In the genomic region with DNA sequence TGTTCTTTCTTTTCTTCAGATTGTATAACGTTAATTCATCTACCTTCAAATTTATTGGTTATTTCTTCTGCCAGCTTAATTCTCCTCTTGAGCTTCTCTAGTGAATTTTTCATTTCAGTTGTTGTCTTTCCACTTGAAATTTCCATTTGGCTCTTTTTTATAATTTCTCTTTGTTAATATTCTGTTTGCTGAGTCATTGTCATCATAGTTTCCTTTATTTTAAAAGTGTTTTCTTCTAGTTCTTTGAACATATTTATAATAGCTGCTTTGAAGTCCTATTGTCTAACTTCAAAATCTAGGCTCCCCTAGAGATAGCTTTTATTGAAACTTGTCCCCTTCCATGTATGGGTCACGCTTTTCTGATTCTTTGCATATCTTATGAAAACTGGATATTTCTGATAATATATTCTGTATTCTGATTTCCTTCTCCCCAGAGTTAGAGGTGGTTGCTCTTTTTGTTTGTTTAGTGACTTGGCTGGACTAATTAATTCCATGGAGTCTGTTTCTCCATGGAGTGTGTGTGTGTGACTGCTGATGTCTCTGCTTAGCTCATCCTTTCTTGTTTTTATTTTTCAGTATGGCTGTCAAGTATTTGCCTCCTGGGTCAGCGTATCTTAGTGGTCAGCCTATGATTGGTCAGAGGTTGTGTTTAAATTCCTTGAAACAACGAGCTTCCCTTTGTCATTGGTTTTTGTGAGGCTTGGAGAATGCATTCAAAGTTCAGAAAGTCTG, we compare ENCODE assay signal across 1 cellular context.
TF ChIP-seq lines count a peak whose summit lies in the region.

No MANE protein-coding gene starts in this region.

TF ChIP-seq in GM23338, 12 proteins besides CTCF, POLR2A, EP300 and RAD21 (continued from another document):
- TF ChIP-seq, protein P1, sequence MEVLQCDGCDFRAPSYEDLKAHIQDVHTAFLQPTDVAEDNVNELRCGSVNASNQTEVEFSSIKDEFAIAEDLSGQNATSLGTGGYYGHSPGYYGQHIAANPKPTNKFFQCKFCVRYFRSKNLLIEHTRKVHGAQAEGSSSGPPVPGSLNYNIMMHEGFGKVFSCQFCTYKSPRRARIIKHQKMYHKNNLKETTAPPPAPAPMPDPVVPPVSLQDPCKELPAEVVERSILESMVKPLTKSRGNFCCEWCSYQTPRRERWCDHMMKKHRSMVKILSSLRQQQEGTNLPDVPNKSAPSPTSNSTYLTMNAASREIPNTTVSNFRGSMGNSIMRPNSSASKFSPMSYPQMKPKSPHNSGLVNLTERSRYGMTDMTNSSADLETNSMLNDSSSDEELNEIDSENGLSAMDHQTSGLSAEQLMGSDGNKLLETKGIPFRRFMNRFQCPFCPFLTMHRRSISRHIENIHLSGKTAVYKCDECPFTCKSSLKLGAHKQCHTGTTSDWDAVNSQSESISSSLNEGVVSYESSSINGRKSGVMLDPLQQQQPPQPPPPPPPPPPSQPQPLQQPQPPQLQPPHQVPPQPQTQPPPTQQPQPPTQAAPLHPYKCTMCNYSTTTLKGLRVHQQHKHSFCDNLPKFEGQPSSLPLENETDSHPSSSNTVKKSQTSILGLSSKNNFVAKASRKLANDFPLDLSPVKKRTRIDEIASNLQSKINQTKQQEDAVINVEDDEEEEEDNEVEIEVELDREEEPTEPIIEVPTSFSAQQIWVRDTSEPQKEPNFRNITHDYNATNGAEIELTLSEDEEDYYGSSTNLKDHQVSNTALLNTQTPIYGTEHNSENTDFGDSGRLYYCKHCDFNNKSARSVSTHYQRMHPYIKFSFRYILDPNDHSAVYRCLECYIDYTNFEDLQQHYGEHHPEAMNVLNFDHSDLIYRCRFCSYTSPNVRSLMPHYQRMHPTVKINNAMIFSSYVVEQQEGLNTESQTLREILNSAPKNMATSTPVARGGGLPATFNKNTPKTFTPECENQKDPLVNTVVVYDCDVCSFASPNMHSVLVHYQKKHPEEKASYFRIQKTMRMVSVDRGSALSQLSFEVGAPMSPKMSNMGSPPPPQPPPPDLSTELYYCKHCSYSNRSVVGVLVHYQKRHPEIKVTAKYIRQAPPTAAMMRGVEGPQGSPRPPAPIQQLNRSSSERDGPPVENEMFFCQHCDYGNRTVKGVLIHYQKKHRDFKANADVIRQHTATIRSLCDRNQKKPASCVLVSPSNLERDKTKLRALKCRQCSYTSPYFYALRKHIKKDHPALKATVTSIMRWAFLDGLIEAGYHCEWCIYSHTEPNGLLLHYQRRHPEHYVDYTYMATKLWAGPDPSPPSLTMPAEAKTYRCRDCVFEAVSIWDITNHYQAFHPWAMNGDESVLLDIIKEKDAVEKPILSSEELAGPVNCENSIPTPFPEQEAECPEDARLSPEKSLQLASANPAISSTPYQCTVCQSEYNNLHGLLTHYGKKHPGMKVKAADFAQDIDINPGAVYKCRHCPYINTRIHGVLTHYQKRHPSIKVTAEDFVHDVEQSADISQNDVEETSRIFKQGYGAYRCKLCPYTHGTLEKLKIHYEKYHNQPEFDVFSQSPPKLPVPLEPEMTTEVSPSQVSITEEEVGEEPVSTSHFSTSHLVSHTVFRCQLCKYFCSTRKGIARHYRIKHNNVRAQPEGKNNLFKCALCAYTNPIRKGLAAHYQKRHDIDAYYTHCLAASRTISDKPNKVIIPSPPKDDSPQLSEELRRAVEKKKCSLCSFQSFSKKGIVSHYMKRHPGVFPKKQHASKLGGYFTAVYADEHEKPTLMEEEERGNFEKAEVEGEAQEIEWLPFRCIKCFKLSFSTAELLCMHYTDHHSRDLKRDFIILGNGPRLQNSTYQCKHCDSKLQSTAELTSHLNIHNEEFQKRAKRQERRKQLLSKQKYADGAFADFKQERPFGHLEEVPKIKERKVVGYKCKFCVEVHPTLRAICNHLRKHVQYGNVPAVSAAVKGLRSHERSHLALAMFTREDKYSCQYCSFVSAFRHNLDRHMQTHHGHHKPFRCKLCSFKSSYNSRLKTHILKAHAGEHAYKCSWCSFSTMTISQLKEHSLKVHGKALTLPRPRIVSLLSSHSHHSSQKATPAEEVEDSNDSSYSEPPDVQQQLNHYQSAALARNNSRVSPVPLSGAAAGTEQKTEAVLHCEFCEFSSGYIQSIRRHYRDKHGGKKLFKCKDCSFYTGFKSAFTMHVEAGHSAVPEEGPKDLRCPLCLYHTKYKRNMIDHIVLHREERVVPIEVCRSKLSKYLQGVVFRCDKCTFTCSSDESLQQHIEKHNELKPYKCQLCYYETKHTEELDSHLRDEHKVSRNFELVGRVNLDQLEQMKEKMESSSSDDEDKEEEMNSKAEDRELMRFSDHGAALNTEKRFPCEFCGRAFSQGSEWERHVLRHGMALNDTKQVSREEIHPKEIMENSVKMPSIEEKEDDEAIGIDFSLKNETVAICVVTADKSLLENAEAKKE (CRISPR knock-in tag; IDR thresholded peaks at IDR 0.05) = no peak
- TF ChIP-seq ETS1 (IDR thresholded peaks at IDR 0.05) (no peak), STAT1 (IDR thresholded peaks at IDR 0.05; ENCODE audit: unreplicated experiment) (no peak), CREB1 (CRISPR knock-in tag; IDR thresholded peaks at IDR 0.05; ENCODE audit: low read depth) (no peak), JUNB (IDR thresholded peaks at IDR 0.05; ENCODE audit: unreplicated experiment) (no peak), POLR2AphosphoS5 (IDR thresholded peaks at IDR 0.05; ENCODE audit: low read depth) (no peak), NANOG (IDR thresholded peaks at IDR 0.05; ENCODE audit: borderline replicate concordance) (no peak), EZH2phosphoT487 (IDR thresholded peaks at IDR 0.05; ENCODE audit: unreplicated experiment) (no peak), ZNF114 (CRISPR knock-in tag; IDR thresholded peaks at IDR 0.05) (no peak)
- TF ChIP-seq, protein P2, sequence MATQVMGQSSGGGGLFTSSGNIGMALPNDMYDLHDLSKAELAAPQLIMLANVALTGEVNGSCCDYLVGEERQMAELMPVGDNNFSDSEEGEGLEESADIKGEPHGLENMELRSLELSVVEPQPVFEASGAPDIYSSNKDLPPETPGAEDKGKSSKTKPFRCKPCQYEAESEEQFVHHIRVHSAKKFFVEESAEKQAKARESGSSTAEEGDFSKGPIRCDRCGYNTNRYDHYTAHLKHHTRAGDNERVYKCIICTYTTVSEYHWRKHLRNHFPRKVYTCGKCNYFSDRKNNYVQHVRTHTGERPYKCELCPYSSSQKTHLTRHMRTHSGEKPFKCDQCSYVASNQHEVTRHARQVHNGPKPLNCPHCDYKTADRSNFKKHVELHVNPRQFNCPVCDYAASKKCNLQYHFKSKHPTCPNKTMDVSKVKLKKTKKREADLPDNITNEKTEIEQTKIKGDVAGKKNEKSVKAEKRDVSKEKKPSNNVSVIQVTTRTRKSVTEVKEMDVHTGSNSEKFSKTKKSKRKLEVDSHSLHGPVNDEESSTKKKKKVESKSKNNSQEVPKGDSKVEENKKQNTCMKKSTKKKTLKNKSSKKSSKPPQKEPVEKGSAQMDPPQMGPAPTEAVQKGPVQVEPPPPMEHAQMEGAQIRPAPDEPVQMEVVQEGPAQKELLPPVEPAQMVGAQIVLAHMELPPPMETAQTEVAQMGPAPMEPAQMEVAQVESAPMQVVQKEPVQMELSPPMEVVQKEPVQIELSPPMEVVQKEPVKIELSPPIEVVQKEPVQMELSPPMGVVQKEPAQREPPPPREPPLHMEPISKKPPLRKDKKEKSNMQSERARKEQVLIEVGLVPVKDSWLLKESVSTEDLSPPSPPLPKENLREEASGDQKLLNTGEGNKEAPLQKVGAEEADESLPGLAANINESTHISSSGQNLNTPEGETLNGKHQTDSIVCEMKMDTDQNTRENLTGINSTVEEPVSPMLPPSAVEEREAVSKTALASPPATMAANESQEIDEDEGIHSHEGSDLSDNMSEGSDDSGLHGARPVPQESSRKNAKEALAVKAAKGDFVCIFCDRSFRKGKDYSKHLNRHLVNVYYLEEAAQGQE (IDR thresholded peaks at IDR 0.05; ENCODE audit: unreplicated experiment) = no peak
